27 cellular contexts compared by ENCODE assay signal in the genomic region with DNA sequence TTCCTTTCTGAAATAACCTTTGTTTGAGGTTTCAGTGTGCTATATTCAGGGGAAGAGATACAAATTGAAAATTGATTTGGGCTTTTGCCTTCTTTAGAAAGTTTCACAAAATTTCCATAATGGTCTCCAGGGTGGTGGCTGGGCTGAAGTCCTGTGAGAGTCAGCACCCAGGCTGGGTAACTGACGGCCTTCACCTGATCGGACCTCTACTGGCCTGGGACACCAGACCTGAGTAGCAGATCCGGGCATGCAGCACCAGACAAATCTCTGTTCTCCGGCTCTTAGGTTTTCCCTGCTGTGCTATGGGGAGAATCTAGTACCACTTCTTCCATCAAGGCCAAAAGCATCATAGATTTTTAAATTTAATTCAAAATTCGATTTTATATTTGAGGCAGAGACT.
"Had no signal": no experiment of that assay in that cellular context is flagged by ENCODE, and none has a peak within 500 bp of the region (broad histone marks: within the 10 kb centered on the region; RNA-seq: fewer than 3 reads in every experiment).

No MANE protein-coding gene starts in this region.

- ATAC-seq: activated CD4-positive, alpha-beta T cell treated with anti-CD3 and anti-CD28 coated beads for 36 hours; activated CD8-positive, alpha-beta memory T cell treated with anti-CD3 and anti-CD28 coated beads, Interleukin-2, amount 10 ng/mL, durations not matched to agents 7 days and 5 days; activated CD8-positive, alpha-beta T cell treated with anti-CD3 and anti-CD28 coated beads, Interleukin-2, amount 10 ng/mL, durations not matched to agents 7 days and 5 days; activated naive CD8-positive, alpha-beta T cell treated with anti-CD3 and anti-CD28 coated beads, Interleukin-2, amount 50 U/mL, for 24 hours had no signal

- H3K27me3 ChIP-seq: ascending aorta had no signal

- H3K27ac ChIP-seq: ascending aorta, VCaP had no signal

- H3K9me3 ChIP-seq: ascending aorta had no signal

- DNase-seq: activated B cell treated with CpG ODN at 0.5 μM for 24 hours; activated CD4-positive, alpha-beta memory T cell treated with anti-CD3 and anti-CD28 coated beads, Interleukin-2, amount 10 ng/mL, durations not matched to agents 7 days and 5 days; activated CD4-positive, alpha-beta T cell treated with anti-CD3 and anti-CD28 coated beads for 1 hour; activated CD4-positive, alpha-beta T cell treated with anti-CD3 and anti-CD28 coated beads for 36 hours; activated CD4-positive, alpha-beta T cell treated with anti-CD3 and anti-CD28 coated beads for 48 hours; activated CD4-positive, alpha-beta T cell treated with anti-CD3 and anti-CD28 coated beads, Interleukin-2, amount 10 ng/mL, durations not matched to agents 7 days and 5 days; activated CD4-positive, alpha-beta T cell treated with anti-CD3 and anti-CD28 coated beads, Interleukin-2, amount 50 U/mL, for 48 hours; activated CD8-positive, alpha-beta memory T cell treated with anti-CD3 and anti-CD28 coated beads for 24 hours; activated CD8-positive, alpha-beta memory T cell treated with anti-CD3 and anti-CD28 coated beads, Interleukin-2, amount 10 ng/mL, durations not matched to agents 7 days and 5 days; activated CD8-positive, alpha-beta memory T cell treated with anti-CD3 and anti-CD28 coated beads, Interleukin-2, amount 50 U/mL, for 48 hours; activated CD8-positive, alpha-beta T cell treated with anti-CD3 and anti-CD28 coated beads, Interleukin-2, amount 10 ng/mL, durations not matched to agents 7 days and 5 days; activated effector memory CD4-positive, alpha-beta T cell treated with Interleukin-2 at 50 U/mL for 16 hours; activated gamma-delta T cell; activated naive CD4-positive, alpha-beta T cell treated with anti-CD3 and anti-CD28 coated beads, Interleukin-2, amount 10 ng/mL, durations not matched to agents 7 days and 5 days; activated naive CD4-positive, alpha-beta T cell treated with Interleukin-2 at 50 U/mL for 16 hours; activated naive CD8-positive, alpha-beta T cell treated with anti-CD3 and anti-CD28 coated beads, Interleukin-2, amount 10 ng/mL, durations not matched to agents 7 days and 5 days; activated naive CD8-positive, alpha-beta T cell treated with anti-CD3 and anti-CD28 coated beads, Interleukin-2, amount 50 U/mL, for 24 hours; activated T-cell treated with anti-CD3 and anti-CD28 coated beads, Interleukin-2, amount 50 U/mL, for 24 hours; activated T-cell treated with anti-CD3 and anti-CD28 coated beads, Interleukin-2, amount 50 U/mL, for 48 hours; amygdala; anterior cingulate cortex; central memory CD4-positive, alpha-beta T cell; T-helper 1 cell; T-helper 2 cell; T-helper 9 cell had no signal

- H3K4me3 ChIP-seq: ascending aorta had no signal

- H3K36me3 ChIP-seq: ascending aorta had no signal
